In genomic region chr12:76878899-76879709, GRCh38 we compare ENCODE assay signal across 8 cellular contexts. TPM values are rescaled to one million over a fixed set of nuclear protein-coding genes. Genes with fewer than 3 reads are reported as not detected.
DNase-seq lines count a peak whose midpoint lies in the region; ATAC-seq, FAIRE-seq and TF ChIP-seq lines count a peak whose summit lies in the region.

TSS of gene CSRP2 (minus strand) at chr12:76879019. CDS start at chr12:76866260, 12,759 bp downstream.

- H2AFZ ChIP-seq in hepatocyte, result peak within 1 kb of the TSS; percentile 89

- WGBS in hepatocyte (ENCODE audit: low lambda C conversion rate, missing lambda C conversion rate), result 4% methylated on average over 40 of the region's 71 CpGs

- DNase-seq in GM12892 (ENCODE audit: insufficient read length) (peak; percentile 72), NCI-H146 treated with DMSO at 0.1 percent for 48 hours (lab: John Stamatoyannopoulos, UW; ENCODE audit: unreplicated experiment) (peak; percentile 79), T-helper 2 cell (peak; percentile 17 to 51 (median 29)), astrocyte of the cerebellum (ENCODE audit: low read depth) (peak; percentile 66), hepatocyte (ENCODE audit: low spot score) (peak; percentile 95), AML-193 (lab: John Stamatoyannopoulos, UW) (no peak)

- H3K4me3 ChIP-seq in astrocyte of the cerebellum (ENCODE audit: low read depth, low read length), result peak within 1 kb of the TSS; percentile 91
- H3K4me3 ChIP-seq in hepatocyte, result peak within 1 kb of the TSS; percentile 90
- H3K4me3 ChIP-seq in rectal smooth muscle tissue (ENCODE audit: low read length), result peak within 1 kb of the TSS; percentile 85

- peak within 1 kb of the TSS; percentile 90 for H3K4me2 ChIP-seq in hepatocyte

- H3K9me3 ChIP-seq in hepatocyte (ENCODE audit: low read depth), result no peaks in the 10 kb centered on the region

- H3K36me3 ChIP-seq in hepatocyte (replicated peaks; ENCODE audit: insufficient read depth, low read depth) (no peaks in the 10 kb centered on the region), rectal smooth muscle tissue (ENCODE audit: control insufficient read depth, insufficient read depth, low read length) (no peaks in the 10 kb centered on the region)

- H3K9me2 ChIP-seq in hepatocyte (replicated peaks; ENCODE audit: insufficient read depth), result no peaks in the 10 kb centered on the region

- TF ChIP-seq POLR2A in GM12892 (IDR thresholded peaks at IDR 0.05; ENCODE audit: low read depth, low read length), result no peak

- peak within 1 kb of the TSS; percentile 52 for H3K9ac ChIP-seq in rectal smooth muscle tissue (ENCODE audit: low read length)

- TF ChIP-seq CTCF in astrocyte of the cerebellum (IDR thresholded peaks at IDR 0.05; ENCODE audit: low read depth, low read length, missing control alignments) (peak; percentile 44), hepatocyte (IDR thresholded peaks at IDR 0.05; ENCODE audit: poor library complexity) (peak; percentile 19)

- H3K27ac ChIP-seq in hepatocyte (peak within 1 kb of the TSS; percentile 93), rectal smooth muscle tissue (ENCODE audit: low read depth, low read length) (peak within 1 kb of the TSS; percentile 87)

- no peaks in the 10 kb centered on the region for H4K20me1 ChIP-seq in hepatocyte (ENCODE audit: insufficient read depth, poor library complexity, severe bottlenecking)

- H3K4me1 ChIP-seq in hepatocyte (ENCODE audit: insufficient read depth) (peaks cover 9% of the 10 kb centered on the region), rectal smooth muscle tissue (ENCODE audit: control insufficient read depth, insufficient read depth, low read length) (no peaks in the 10 kb centered on the region)

- H3K79me2 ChIP-seq in hepatocyte, result peaks cover 36% of the 10 kb centered on the region

- peak; percentile 77 for FAIRE-seq in GM12892 (lab: Jason Lieb, UNC)

- ATAC-seq in HG02759 (IDR thresholded peaks at IDR 0.05; ENCODE audit: unreplicated experiment), result peak; percentile 91

- in situ Hi-C loops in astrocyte of the cerebellum (cut with HindIII; ENCODE audit: low sequenced_read_pairs), result no loop called here

- H3K27me3 ChIP-seq in hepatocyte (no peaks in the 10 kb centered on the region), rectal smooth muscle tissue (ENCODE audit: control insufficient read depth, insufficient read depth, low read length) (no peaks in the 10 kb centered on the region)

RNA-seq across cellular contexts. Expression of gene CSRP2, which starts in this region (rescaled TPM):
- polyA plus RNA-seq in GM12892 (2012; ENCODE audit: missing spikeins), result 3.1 TPM
- 64.7 and 92.1 TPM in 2 replicates for total RNA-seq in hepatocyte
- 110 and 117 TPM in 2 replicates for polyA plus RNA-seq in hepatocyte

Comparison
In these comparisons a context has a peak if more than half of its experiments do, and no peak if none do; other contexts are left out.
1. DNase-seq: peak in GM12892 (single experiment), NCI-H146 treated with DMSO at 0.1 percent for 48 hours (single experiment), T-helper 2 cell (5 of 5), astrocyte of the cerebellum (single experiment) and hepatocyte (single experiment); none in AML-193 (0 of 2).
2. Peak in every context shown above with its lines, with median percentiles within 50 percentile points of each other: H3K4me3 ChIP-seq.